In the genomic region with DNA sequence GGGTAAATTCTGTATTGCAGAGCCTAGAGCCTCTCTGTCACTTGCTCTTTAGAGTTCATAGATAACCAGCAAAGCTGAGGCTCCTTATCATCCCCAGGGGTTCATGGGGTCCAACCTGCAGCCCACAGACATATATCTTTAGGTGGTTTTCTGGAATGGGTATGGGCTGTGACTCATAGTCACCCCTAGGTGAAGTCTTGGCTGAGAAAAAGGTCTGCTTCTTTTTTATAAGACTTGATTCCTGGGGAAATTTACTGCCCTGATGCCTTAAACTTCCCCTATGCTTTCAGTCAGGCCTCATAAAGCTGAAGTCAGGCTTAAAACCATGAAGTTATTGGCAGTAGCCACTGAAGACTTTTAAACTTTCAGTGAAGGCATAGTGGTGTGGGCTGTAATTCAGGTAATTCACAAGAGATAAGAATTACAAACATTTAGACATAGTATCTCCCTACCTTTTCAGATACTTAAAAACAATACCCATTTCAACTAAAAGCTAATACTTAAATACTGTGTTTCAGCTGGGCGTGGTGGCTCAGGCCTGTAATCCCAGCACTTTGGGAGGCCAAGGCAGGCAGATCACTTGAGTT, we compare ENCODE assay signal across 1 cellular context.
TF ChIP-seq lines count a peak whose summit lies in the region.

No MANE protein-coding gene starts in this region.

TF ChIP-seq in GM12878, 131 proteins besides CTCF, POLR2A, EP300 and RAD21:
- TF ChIP-seq CBX3 (IDR thresholded peaks at IDR 0.05; ENCODE audit: borderline replicate concordance, low read depth) = no peak
- no peak for TF ChIP-seq IKZF1 (conservative IDR thresholded peaks at IDR 0.05)
